In genomic region chr5:21398511-21398910, GRCh38 we compare ENCODE assay signal across 15 cellular contexts.
A peak's percentile ranks its signal among the peaks of the same experiment; 100 is the strongest.
DNase-seq lines count a peak whose midpoint lies in the region; ATAC-seq lines count a peak whose summit lies in the region.
"Had no signal": no experiment of that assay in that cellular context is flagged by ENCODE, and none has a peak within 500 bp of the region (broad histone marks: within the 10 kb centered on the region; RNA-seq: fewer than 3 reads in every experiment).

No MANE protein-coding gene starts in this region.

- DNase-seq in DMS53 (lab: John Stamatoyannopoulos, UW): peak; percentile 94
- peak; percentile 6 for DNase-seq in NCI-H128 (lab: John Stamatoyannopoulos, UW; ENCODE audit: unreplicated experiment)
- DNase-seq in NCI-H510A (lab: John Stamatoyannopoulos, UW): peak; percentile 74
- DNase-seq in Right ventricle myocardium inferior (ENCODE audit: missing footprints): no peak
- DNase-seq in activated CD4-positive, alpha-beta T cell treated with anti-CD3 and anti-CD28 coated beads for 4 hours: no peak
- DNase-seq: ACHN; CD4-positive, alpha-beta T cell; NCI-H1694 treated with DMSO at 0.1 percent for 48 hours; NCI-H226; NCI-H774; SJCRH30; T1000 had no signal

- H3K36me3 Mint-ChIP-seq in activated T-helper 17 cell treated with anti-CD3 and anti-CD28 coated beads, Interleukin-2, amount 50 U/mL, for 72 hours (ENCODE audit: low read depth): no peaks in the 10 kb centered on the region

- H3K4me1 Mint-ChIP-seq in activated T-helper 17 cell treated with anti-CD3 and anti-CD28 coated beads, Interleukin-2, amount 50 U/mL, for 72 hours: no peaks in the 10 kb centered on the region

- H3K4me3 Mint-ChIP-seq in activated T-helper 17 cell treated with anti-CD3 and anti-CD28 coated beads, Interleukin-2, amount 50 U/mL, for 72 hours: peak overlapping the region; percentile 53
- H3K4me3 Mint-ChIP-seq: CD4-positive, alpha-beta T cell had no signal

- peaks cover 8% of the 10 kb centered on the region for H3K9me3 Mint-ChIP-seq in activated T-helper 17 cell treated with anti-CD3 and anti-CD28 coated beads, Interleukin-2, amount 50 U/mL, for 72 hours
- H3K9me3 Mint-ChIP-seq: CD4-positive, alpha-beta T cell had no signal

- ATAC-seq in activated T-helper 17 cell treated with anti-CD3 and anti-CD28 coated beads, Interleukin-2, amount 50 U/mL, for 72 hours (replicated peaks): no peak
- ATAC-seq in HG03442 (IDR thresholded peaks at IDR 0.05; ENCODE audit: unreplicated experiment): no peak
- no peak for ATAC-seq in Right ventricle myocardium inferior
- ATAC-seq: HCT116 had no signal

- H3K27me3 Mint-ChIP-seq in activated T-helper 17 cell treated with anti-CD3 and anti-CD28 coated beads, Interleukin-2, amount 50 U/mL, for 72 hours: no peaks in the 10 kb centered on the region
- H3K27me3 Mint-ChIP-seq: CD4-positive, alpha-beta T cell had no signal

- intact Hi-C loops in Right ventricle myocardium inferior (cut with DNase I): no loop called here

- peak overlapping the region; percentile 74 for H3K27ac Mint-ChIP-seq in activated T-helper 17 cell treated with anti-CD3 and anti-CD28 coated beads, Interleukin-2, amount 50 U/mL, for 72 hours
- H3K27ac Mint-ChIP-seq: CD4-positive, alpha-beta T cell had no signal

Comparison
In these comparisons a context has a peak if more than half of its experiments do, and no peak if none do; other contexts are left out.
1. DNase-seq: peak in DMS53 (single experiment), NCI-H128 (single experiment) and NCI-H510A (single experiment); none in Right ventricle myocardium inferior (single experiment) and activated CD4-positive, alpha-beta T cell treated with anti-CD3 and anti-CD28 coated beads for 4 hours (0 of 2).